Comparison of ENCODE assay signal across 8 cellular contexts in genomic region chr6:106546322-106547052, GRCh38.
DNase-seq lines count a peak whose midpoint lies in the region; ATAC-seq lines count a peak whose summit lies in the region.

No MANE protein-coding gene starts in this region.

- intact Hi-C loops in sciatic nerve (cut with DNase I): no loop called here

- DNase-seq in EL: peak; percentile 77
- peak; percentile 30 for DNase-seq in NCI-H460 (ENCODE audit: extremely low read depth, low read depth)
- peak; percentile 28 for DNase-seq in dedifferentiated amniotic fluid mesenchymal stem cell (ENCODE audit: extremely low spot score)
- no peak for DNase-seq in sciatic nerve (ENCODE audit: low spot score)
- DNase-seq in NK-92 (lab: John Stamatoyannopoulos, UW; ENCODE audit: unreplicated experiment): no peak
- no peak for DNase-seq in GF-D8 (lab: John Stamatoyannopoulos, UW)
- no peak for DNase-seq in stimulated activated CD4-positive, alpha-beta T cell treated with anti-CD3 and anti-CD28 coated beads, Interleukin-4, amount 100 ng/mL, for 1 hour

- ATAC-seq in sciatic nerve: peak; percentile 55
- ATAC-seq in GM18511 (IDR thresholded peaks at IDR 0.05; ENCODE audit: unreplicated experiment): no peak

Comparison
In these comparisons a context has a peak if more than half of its experiments do, and no peak if none do; other contexts are left out.
1. DNase-seq: peak in EL (single experiment), NCI-H460 (single experiment) and dedifferentiated amniotic fluid mesenchymal stem cell (single experiment); none in sciatic nerve (single experiment), NK-92 (single experiment), GF-D8 (single experiment) and stimulated activated CD4-positive, alpha-beta T cell treated with anti-CD3 and anti-CD28 coated beads, Interleukin-4, amount 100 ng/mL, for 1 hour (single experiment).